ENCODE assay signal across 17 cellular contexts in genomic region chr5:73747696-73748380, GRCh38.
DNase-seq lines count a peak whose midpoint lies in the region; ATAC-seq, FAIRE-seq and TF ChIP-seq lines count a peak whose summit lies in the region.
"Had no signal": no experiment of that assay in that cellular context is flagged by ENCODE, and none has a peak within 500 bp of the region (broad histone marks: within the 10 kb centered on the region; RNA-seq: fewer than 3 reads in every experiment).

No MANE protein-coding gene starts in this region.

- ATAC-seq in left colon = peak; percentile 37
- ATAC-seq: activated CD8-positive, alpha-beta memory T cell treated with anti-CD3 and anti-CD28 coated beads, Interleukin-2, amount 10 ng/mL, durations not matched to agents 7 days and 5 days had no signal

- H3K9me3 ChIP-seq in stomach (no peaks in the 10 kb centered on the region), neuronal stem cell (replicated peaks in 1 of 2; ENCODE audit: control insufficient read depth in 2 of 2, insufficient read depth in 1 of 2, low read depth in 1 of 2, low read length in 2 of 2) (peaks cover 0 to 1% of the 10 kb centered on the region in 2 donors)
- H3K9me3 ChIP-seq: neutrophil, SK-N-SH, suprapubic skin had no signal

- 32 to 60% (median 41%) methylated on average over 7 of the region's 7 CpGs for WGBS in stomach, 5 donors
- no CpG with 5 or more reads among the region's 7 CpGs for WGBS in neuronal stem cell (ENCODE audit: extremely low coverage in 2 of 2, insufficient read length in 2 of 2, insufficient replicate concordance in 1 of 2), 2 donors

- H3K4ac ChIP-seq in neuronal stem cell (ENCODE audit: low read length) = no peak overlapping the region

- no peak overlapping the region for H2BK120ac ChIP-seq in neuronal stem cell (ENCODE audit: low read depth, low read length)

- H3K4me2 ChIP-seq in neuronal stem cell (ENCODE audit: insufficient read depth, low read length, poor library complexity, severe bottlenecking) = no peak overlapping the region
- H3K4me2 ChIP-seq: PC-9, SK-N-SH had no signal

- TF ChIP-seq CTCF in cardiac fibroblast (IDR thresholded peaks at IDR 0.05; ENCODE audit: low read depth, low read length) (no peak), stomach (IDR thresholded peaks at IDR 0.05) (no peak)

- DNase-seq in M059J (ENCODE audit: low read depth) = peak; percentile 38
- DNase-seq in cardiac fibroblast (ENCODE audit: low read depth in 2 of 2) = peak; percentile 22 to 39
- no peak for DNase-seq in left colon
- no peak for DNase-seq in stomach
- no peak for DNase-seq in neuronal stem cell (ENCODE audit: low spot score)
- DNase-seq in NCI-H446 (lab: John Stamatoyannopoulos, UW) = no peak
- no peak for DNase-seq in MV-4-11 (lab: John Stamatoyannopoulos, UW)
- DNase-seq in GM12892 (ENCODE audit: insufficient read length) = no peak
- DNase-seq: activated CD8-positive, alpha-beta memory T cell treated with anti-CD3 and anti-CD28 coated beads, Interleukin-2, amount 10 ng/mL, durations not matched to agents 7 days and 5 days; amygdala; Calu3; NCI-H524 treated with DMSO at 0.1 percent for 48 hours; PC-9; stimulated activated CD4-positive, alpha-beta T cell treated with anti-CD3 and anti-CD28 coated beads, Interleukin-4, amount 100 ng/mL, for 1 hour had no signal

- no peak overlapping the region for H2BK5ac ChIP-seq in neuronal stem cell (ENCODE audit: low read length)

- no peak overlapping the region for H2AK5ac ChIP-seq in neuronal stem cell (ENCODE audit: low read depth, low read length)

- peak overlapping the region in 4 of 5 donors; percentile 47 to 65 (median 55) for H3K27ac ChIP-seq in stomach
- H3K27ac ChIP-seq in neuronal stem cell (replicated peaks; ENCODE audit: low read length) = no peak overlapping the region
- H3K27ac ChIP-seq: neutrophil, PC-9, suprapubic skin had no signal

- no peak for FAIRE-seq in GM12892 (lab: Jason Lieb, UNC)

- peaks cover 0 to 11% (median 5%) of the 10 kb centered on the region in 4 donors for H3K36me3 ChIP-seq in stomach
- H3K36me3 ChIP-seq in neuronal stem cell (replicated peaks in 1 of 2; ENCODE audit: control insufficient read depth in 2 of 2, insufficient read depth in 2 of 2, low read length in 2 of 2) = no peaks in the 10 kb centered on the region
- H3K36me3 ChIP-seq: neutrophil, suprapubic skin had no signal

- no peak for TF ChIP-seq EP300 in stomach (IDR thresholded peaks at IDR 0.05)

- no peak overlapping the region for H3K9ac ChIP-seq in neuronal stem cell (ENCODE audit: low read depth, low read length, poor library complexity)
- H3K9ac ChIP-seq: SK-N-SH had no signal

- no peak overlapping the region for H3K14ac ChIP-seq in neuronal stem cell (ENCODE audit: low read length)

- H2AFZ ChIP-seq in neuronal stem cell (ENCODE audit: low read length) = no peak overlapping the region
- H2AFZ ChIP-seq: PC-9 had no signal

- H3K4me1 ChIP-seq in stomach = peaks cover 20 to 74% (median 44%) of the 10 kb centered on the region in 4 donors
- H3K4me1 ChIP-seq in neuronal stem cell (ENCODE audit: control insufficient read depth in 2 of 2, insufficient read depth in 1 of 2, low read depth in 1 of 2, low read length in 2 of 2) = peaks cover 0 to 2% of the 10 kb centered on the region in 2 donors
- H3K4me1 ChIP-seq: suprapubic skin had no signal

- no peak overlapping the region for H2BK12ac ChIP-seq in neuronal stem cell (ENCODE audit: low read length)

- no peak overlapping the region for H4K91ac ChIP-seq in neuronal stem cell (ENCODE audit: low read depth, low read length, poor library complexity)

- H3K4me3 ChIP-seq in cardiac fibroblast (replicated peaks in 1 of 2; ENCODE audit: low read depth in 2 of 2, low read length in 2 of 2) (no peak overlapping the region), stomach (no peak overlapping the region), neuronal stem cell (ENCODE audit: low read length in 2 of 2) (no peak overlapping the region)
- H3K4me3 ChIP-seq: PC-9, suprapubic skin had no signal

- no peak overlapping the region for H3K23ac ChIP-seq in neuronal stem cell (ENCODE audit: low read depth, low read length, poor library complexity)

- H3K79me1 ChIP-seq in neuronal stem cell (ENCODE audit: low read depth, low read length) = no peaks in the 10 kb centered on the region

- no peak overlapping the region for H4K8ac ChIP-seq in neuronal stem cell (ENCODE audit: low read depth, low read length)

- H3K18ac ChIP-seq in neuronal stem cell (ENCODE audit: low read length) = no peak overlapping the region

- H2BK15ac ChIP-seq in neuronal stem cell (ENCODE audit: low read length) = no peak overlapping the region

- H3K27me3 ChIP-seq in stomach (no peaks in the 10 kb centered on the region), neuronal stem cell (ENCODE audit: control insufficient read depth in 3 of 3, insufficient read depth in 3 of 3, low read depth in 1 of 3, low read length in 3 of 3) (peaks cover 0 to 17% (median 0%) of the 10 kb centered on the region in 3 experiments)
- H3K27me3 ChIP-seq: suprapubic skin had no signal

- TF ChIP-seq POLR2A in stomach (IDR thresholded peaks at IDR 0.05) (no peak), GM12892 (IDR thresholded peaks at IDR 0.05; ENCODE audit: low read depth, low read length) (no peak)

- intact Hi-C loops in left colon (cut with DNase I, micrococcal nuclease) = no loop called here
- intact Hi-C loops in stomach (cut with DNase I; ENCODE audit: low total_unique reads) = no loop called here

Comparison
In these comparisons a context has a peak if more than half of its experiments do, and no peak if none do; other contexts are left out.
1. DNase-seq: peak in M059J (single experiment) and cardiac fibroblast (2 of 2); none in left colon (0 of 2), stomach (single experiment), neuronal stem cell (single experiment), NCI-H446 (0 of 2), MV-4-11 (single experiment) and GM12892 (single experiment).